Comparison of ENCODE assay signal across 21 cellular contexts in genomic region chrX:11429543-11430085, GRCh38.
DNase-seq lines count a peak whose midpoint lies in the region; ATAC-seq, FAIRE-seq and TF ChIP-seq lines count a peak whose summit lies in the region.
"Had no signal": no experiment of that assay in that cellular context is flagged by ENCODE, and none has a peak within 500 bp of the region (broad histone marks: within the 10 kb centered on the region; RNA-seq: fewer than 3 reads in every experiment).

No MANE protein-coding gene starts in this region.

- no peaks in the 10 kb centered on the region for H3K4me1 Mint-ChIP-seq in MCF 10A (ENCODE audit: insufficient read depth, unreplicated experiment)
- H3K4me1 Mint-ChIP-seq: T-cell had no signal

- peaks cover 22% of the 10 kb centered on the region; the same call in 1 of the 2 replicates for H3F3A ChIP-seq in MM.1S (ENCODE audit: insufficient read depth, low read length)

- no TSS peak for BruUV-seq in MCF 10A (replicated peaks; lab: Mats Ljungman, UMichigan)

- no peaks in the 10 kb centered on the region for H3K36me3 ChIP-seq in breast epithelium
- H3K36me3 ChIP-seq in MM.1S (replicated peaks; ENCODE audit: insufficient read depth, low read length), result no peaks in the 10 kb centered on the region
- H3K36me3 ChIP-seq in spleen, result no peaks in the 10 kb centered on the region
- no peaks in the 10 kb centered on the region for H3K36me3 ChIP-seq in kidney (ENCODE audit: control insufficient read depth in 1 of 2, insufficient read depth in 2 of 2, low read length in 2 of 2)

- H2AFZ ChIP-seq in MM.1S (ENCODE audit: low read length), result no peak overlapping the region

- H3K27ac ChIP-seq in breast epithelium (no peak overlapping the region), MM.1S (ENCODE audit: low read length) (peak overlapping the region; percentile 66), epithelial cell of prostate (peak overlapping the region; percentile 38), spleen (no peak overlapping the region), kidney (ENCODE audit: low read depth in 2 of 2, low read length in 2 of 2) (no peak overlapping the region)
- H3K27ac ChIP-seq: SK-N-MC had no signal

- H3K9ac ChIP-seq in MM.1S (ENCODE audit: low read length) (no peak overlapping the region), kidney (ENCODE audit: low read length in 2 of 2) (no peak overlapping the region)

- no peak overlapping the region for H3K4me3 ChIP-seq in breast epithelium
- H3K4me3 ChIP-seq in MM.1S (ENCODE audit: low read length), result no peak overlapping the region
- no peak overlapping the region for H3K4me3 ChIP-seq in spleen
- no peak overlapping the region for H3K4me3 ChIP-seq in kidney (ENCODE audit: low read length in 2 of 2)
- H3K4me3 ChIP-seq: SK-N-MC had no signal

- peaks cover 0 to 49% of the 10 kb centered on the region in 2 donors for H3K27me3 ChIP-seq in breast epithelium
- no peaks in the 10 kb centered on the region for H3K27me3 ChIP-seq in MM.1S (replicated peaks; ENCODE audit: insufficient read depth, low read length)
- peaks cover 0 to 20% (median 9%) of the 10 kb centered on the region in 7 donors for H3K27me3 ChIP-seq in spleen (replicated peaks in 1 of 7)

- H3K79me2 ChIP-seq in MM.1S (ENCODE audit: low read length), result peaks cover 35% of the 10 kb centered on the region

- CTCF ChIA-PET in MCF 10A (lab: Yijun Ruan, JAX), result interaction anchor here (1.7 kb wide), 1 partner anchor 49 kb away, joined by 7 read pairs; no protein-coding TSS in a partner anchor

- no peak overlapping the region for H3K4me3 Mint-ChIP-seq in MCF 10A (ENCODE audit: unreplicated experiment)
- H3K4me3 Mint-ChIP-seq: CD14-positive monocyte, T-cell had no signal

- TF ChIP-seq CTCF in MCF 10A (IDR thresholded peaks at IDR 0.05; ENCODE audit: unreplicated experiment) (no peak), breast epithelium (IDR thresholded peaks at IDR 0.05) (no peak), MM.1S (IDR thresholded peaks at IDR 0.05; ENCODE audit: low read length) (no peak), spleen (IDR thresholded peaks at IDR 0.05 in 8 of 11, conservative IDR thresholded peaks at IDR 0.05 in 3 of 11) (no peak), kidney (IDR thresholded peaks at IDR 0.05; ENCODE audit: borderline replicate concordance, extremely low read depth, insufficient read depth) (no peak)

- TF ChIP-seq POLR2A in breast epithelium (IDR thresholded peaks at IDR 0.05), result no peak
- no peak for TF ChIP-seq POLR2A in spleen (IDR thresholded peaks at IDR 0.05)

- H3K36me3 Mint-ChIP-seq in MCF 10A (ENCODE audit: insufficient read depth, unreplicated experiment), result no peaks in the 10 kb centered on the region
- H3K36me3 Mint-ChIP-seq: CD14-positive monocyte, T-cell had no signal

- no peaks in the 10 kb centered on the region for H4K20me1 ChIP-seq in MM.1S (ENCODE audit: insufficient read depth, low read length)

- intact Hi-C loops in MCF 10A (cut with micrococcal nuclease), result no loop called here
- intact Hi-C loops in breast epithelium (cut with DNase I; ENCODE audit: low total_unique reads), result no loop called here
- intact Hi-C loops in Right ventricle myocardium superior (cut with DNase I), result no loop called here
- intact Hi-C loops in spleen (cut with DNase I; ENCODE audit: low total_unique reads), result no loop called here
- intact Hi-C loops in kidney (cut with DNase I), result no loop called here

- H3K27me3 Mint-ChIP-seq in MCF 10A (ENCODE audit: insufficient read depth, unreplicated experiment), result peaks cover 33% of the 10 kb centered on the region

- H3K4me1 ChIP-seq in breast epithelium, result no peaks in the 10 kb centered on the region
- peaks cover 33% of the 10 kb centered on the region for H3K4me1 ChIP-seq in MM.1S (ENCODE audit: low read length)
- H3K4me1 ChIP-seq in spleen, result no peaks in the 10 kb centered on the region
- peaks cover 0 to 2% of the 10 kb centered on the region in 2 donors for H3K4me1 ChIP-seq in kidney (ENCODE audit: control insufficient read depth in 1 of 2, insufficient read depth in 1 of 2, low read depth in 1 of 2, low read length in 2 of 2)

- ATAC-seq in HG03457 (IDR thresholded peaks at IDR 0.05; ENCODE audit: unreplicated experiment) (no peak), Right ventricle myocardium superior (ENCODE audit: poor library complexity) (no peak)
- ATAC-seq: T-cell had no signal

- H3K9me3 Mint-ChIP-seq in MCF 10A (ENCODE audit: unreplicated experiment), result no peaks in the 10 kb centered on the region
- H3K9me3 Mint-ChIP-seq: T-cell had no signal

- DNase-seq in MCF 10A (ENCODE audit: unreplicated experiment) (no peak), breast epithelium (ENCODE audit: low spot score in 2 of 2) (no peak), MM.1S (peak; percentile 76), epithelial cell of prostate (ENCODE audit: low read depth, low spot score) (no peak), Right ventricle myocardium superior (no peak), spleen (no peak), kidney (no peak)
- DNase-seq: DMS79 treated with DMSO at 0.1 percent for 48 hours; H7; Kasumi-1; NCI-H1436; NCI-H2029 treated with DMSO at 0.1 percent for 48 hours; NCI-H510A; NK-92 treated with Interleukin-12 subunit alpha and Interleukin-12 subunit beta, amount 100 ng/mL, for 24 hours; OCI-M1; T-cell had no signal

- H3K9me2 ChIP-seq in MM.1S (replicated peaks; ENCODE audit: insufficient read depth, low read length), result no peaks in the 10 kb centered on the region

- no peak overlapping the region for H3K4me2 ChIP-seq in MM.1S (ENCODE audit: low read depth, low read length)

- POLR2A ChIA-PET in MCF 10A (lab: Yijun Ruan, JAX), result interaction anchor here (0.7 to 1.2 kb wide), 5 partner anchors 12 to 1153 kb away, joined by 3 read pairs; no protein-coding TSS in a partner anchor

- H3K27ac Mint-ChIP-seq in MCF 10A (ENCODE audit: low read depth, unreplicated experiment), result peak overlapping the region; percentile 7
- H3K27ac Mint-ChIP-seq: T-cell had no signal

- H3K9me3 ChIP-seq in breast epithelium (no peaks in the 10 kb centered on the region), MM.1S (replicated peaks; ENCODE audit: insufficient read depth, low read length) (no peaks in the 10 kb centered on the region), spleen (no peaks in the 10 kb centered on the region), kidney (ENCODE audit: control insufficient read depth in 1 of 2, low read length in 2 of 2) (no peaks in the 10 kb centered on the region)

- FAIRE-seq in kidney (lab: Jason Lieb, UNC), result no peak
- FAIRE-seq: A204.1, G401.6 had no signal

- 41 to 79% (median 70%) methylated on average over 3 of the region's 3 CpGs for WGBS in spleen, 5 donors

Comparison
In these comparisons a context has a peak if more than half of its experiments do, and no peak if none do; other contexts are left out.
1. H3K27ac ChIP-seq: peak in MM.1S (single experiment) and epithelial cell of prostate (single experiment); none in breast epithelium (0 of 2), spleen (0 of 8) and kidney (0 of 2).